31 cellular contexts compared by ENCODE assay signal in the genomic region with DNA sequence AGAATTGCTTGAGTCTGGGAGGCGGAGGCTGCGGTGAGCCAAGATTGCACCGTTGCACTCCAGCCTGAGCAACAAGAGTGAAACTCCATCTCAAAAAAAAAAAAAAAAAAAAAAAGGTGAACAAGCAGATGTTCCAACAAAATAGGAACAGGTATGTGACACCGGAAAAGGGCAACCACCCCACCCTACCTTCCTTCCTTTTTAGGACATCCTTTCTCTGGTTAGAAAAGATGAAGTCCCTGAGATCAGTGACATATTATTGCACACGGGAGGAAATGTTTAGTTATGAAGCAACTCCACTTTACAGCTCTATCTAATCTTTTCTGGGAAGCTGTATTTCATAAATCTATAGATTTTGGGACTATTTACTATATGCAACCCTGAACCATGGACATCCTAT.
"Had no signal": no experiment of that assay in that cellular context is flagged by ENCODE, and none has a peak within 500 bp of the region (broad histone marks: within the 10 kb centered on the region; RNA-seq: fewer than 3 reads in every experiment).

No MANE protein-coding gene starts in this region.

- H3K9me3 Mint-ChIP-seq: activated CD4-positive, alpha-beta memory T cell treated with anti-CD3 and anti-CD28 coated beads for 36 hours; activated CD4-positive, alpha-beta T cell treated with anti-CD3 and anti-CD28 coated beads, Interleukin-2, amount 10 ng/mL, durations not matched to agents 24 days and 14 days; activated naive CD4-positive, alpha-beta T cell treated with anti-CD3 and anti-CD28 coated beads for 36 hours; activated naive CD4-positive, alpha-beta T cell treated with anti-CD3 and anti-CD28 coated beads, Interleukin-2, amount 50 U/mL, for 24 hours; activated naive CD8-positive, alpha-beta T cell treated with anti-CD3 and anti-CD28 coated beads for 36 hours; activated naive CD8-positive, alpha-beta T cell treated with anti-CD3 and anti-CD28 coated beads, Interleukin-2, amount 50 U/mL, for 24 hours; activated T-helper 1 cell treated with anti-CD3 and anti-CD28 coated beads, Interleukin-12 subunit alpha, Interleukin-12 subunit beta, Interleukin-2, Interleukin-4 antibody, amounts not matched to agents 30 ng/mL and 10 ng/mL and 1 ng/mL, durations not matched to agents 14 hours and 24 hours and 36 hours; activated T-helper 2 cell treated with anti-CD3 and anti-CD28 coated beads, Interferon-gamma antibody, Interleukin-2, Interleukin-4, amounts not matched to agents 10 μg/mL and 5 μg/mL and 100 μg/mL, durations not matched to agents 14 hours and 24 hours and 36 hours; effector memory CD8-positive, alpha-beta T cell had no signal

- H3K27ac Mint-ChIP-seq: activated CD4-positive, alpha-beta memory T cell treated with anti-CD3 and anti-CD28 coated beads for 36 hours; activated CD4-positive, alpha-beta T cell treated with anti-CD3 and anti-CD28 coated beads for 36 hours; activated CD4-positive, alpha-beta T cell treated with anti-CD3 and anti-CD28 coated beads, Interleukin-2, amount 10 ng/mL, durations not matched to agents 24 days and 14 days; activated CD8-positive, alpha-beta memory T cell treated with anti-CD3 and anti-CD28 coated beads, Interleukin-2, amount 10 ng/mL, durations not matched to agents 7 days and 5 days; activated CD8-positive, alpha-beta T cell treated with anti-CD3 and anti-CD28 coated beads, Interleukin-2, amount 10 ng/mL, durations not matched to agents 7 days and 5 days; activated naive CD4-positive, alpha-beta T cell treated with anti-CD3 and anti-CD28 coated beads for 36 hours; activated naive CD4-positive, alpha-beta T cell treated with anti-CD3 and anti-CD28 coated beads, Interleukin-2, amount 50 U/mL, for 24 hours; activated naive CD8-positive, alpha-beta T cell treated with anti-CD3 and anti-CD28 coated beads for 36 hours; activated naive CD8-positive, alpha-beta T cell treated with anti-CD3 and anti-CD28 coated beads, Interleukin-2, amount 50 U/mL, for 24 hours; activated T-helper 1 cell treated with anti-CD3 and anti-CD28 coated beads, Interleukin-12 subunit alpha, Interleukin-12 subunit beta, Interleukin-2, Interleukin-4 antibody, amounts not matched to agents 30 ng/mL and 10 ng/mL and 1 ng/mL, durations not matched to agents 14 hours and 24 hours and 36 hours; activated T-helper 2 cell treated with anti-CD3 and anti-CD28 coated beads, Interferon-gamma antibody, Interleukin-2, Interleukin-4, amounts not matched to agents 10 μg/mL and 5 μg/mL and 100 μg/mL, durations not matched to agents 14 hours and 24 hours and 36 hours; effector memory CD8-positive, alpha-beta T cell had no signal

- H3K4me3 Mint-ChIP-seq: activated CD4-positive, alpha-beta memory T cell treated with anti-CD3 and anti-CD28 coated beads for 36 hours; activated CD4-positive, alpha-beta T cell treated with anti-CD3 and anti-CD28 coated beads for 36 hours; activated CD4-positive, alpha-beta T cell treated with anti-CD3 and anti-CD28 coated beads, Interleukin-2, amount 10 ng/mL, durations not matched to agents 24 days and 14 days; activated CD8-positive, alpha-beta memory T cell treated with anti-CD3 and anti-CD28 coated beads, Interleukin-2, amount 10 ng/mL, durations not matched to agents 7 days and 5 days; activated CD8-positive, alpha-beta T cell treated with anti-CD3 and anti-CD28 coated beads, Interleukin-2, amount 10 ng/mL, durations not matched to agents 7 days and 5 days; activated naive CD4-positive, alpha-beta T cell treated with anti-CD3 and anti-CD28 coated beads for 36 hours; activated naive CD4-positive, alpha-beta T cell treated with anti-CD3 and anti-CD28 coated beads, Interleukin-2, amount 50 U/mL, for 24 hours; activated naive CD8-positive, alpha-beta T cell treated with anti-CD3 and anti-CD28 coated beads for 36 hours; activated naive CD8-positive, alpha-beta T cell treated with anti-CD3 and anti-CD28 coated beads, Interleukin-2, amount 50 U/mL, for 24 hours; activated T-helper 1 cell treated with anti-CD3 and anti-CD28 coated beads, Interleukin-12 subunit alpha, Interleukin-12 subunit beta, Interleukin-2, Interleukin-4 antibody, amounts not matched to agents 30 ng/mL and 10 ng/mL and 1 ng/mL, durations not matched to agents 14 hours and 24 hours and 36 hours; effector memory CD8-positive, alpha-beta T cell had no signal

- ATAC-seq: activated CD4-positive, alpha-beta T cell treated with anti-CD3 and anti-CD28 coated beads for 36 hours; activated CD8-positive, alpha-beta memory T cell treated with anti-CD3 and anti-CD28 coated beads, Interleukin-2, amount 10 ng/mL, durations not matched to agents 7 days and 5 days; activated CD8-positive, alpha-beta T cell treated with anti-CD3 and anti-CD28 coated beads, Interleukin-2, amount 10 ng/mL, durations not matched to agents 7 days and 5 days; activated naive CD8-positive, alpha-beta T cell treated with anti-CD3 and anti-CD28 coated beads, Interleukin-2, amount 50 U/mL, for 24 hours; body of pancreas; effector memory CD8-positive, alpha-beta T cell; foreskin keratinocyte; gastrocnemius medialis had no signal

- H3K27me3 ChIP-seq: adrenal gland, body of pancreas, esophagus muscularis mucosa, foreskin keratinocyte, gastrocnemius medialis had no signal

- H3K4me1 ChIP-seq: adrenal gland, body of pancreas, esophagus muscularis mucosa, foreskin keratinocyte, gastrocnemius medialis had no signal

- H3K4me3 ChIP-seq: adrenal gland, body of pancreas, esophagus muscularis mucosa, gastrocnemius medialis had no signal

- H3K27me3 Mint-ChIP-seq: activated CD4-positive, alpha-beta memory T cell treated with anti-CD3 and anti-CD28 coated beads for 36 hours; activated CD4-positive, alpha-beta T cell treated with anti-CD3 and anti-CD28 coated beads for 36 hours; activated CD4-positive, alpha-beta T cell treated with anti-CD3 and anti-CD28 coated beads, Interleukin-2, amount 10 ng/mL, durations not matched to agents 24 days and 14 days; activated CD8-positive, alpha-beta memory T cell treated with anti-CD3 and anti-CD28 coated beads, Interleukin-2, amount 10 ng/mL, durations not matched to agents 7 days and 5 days; activated naive CD4-positive, alpha-beta T cell treated with anti-CD3 and anti-CD28 coated beads, Interleukin-2, amount 50 U/mL, for 24 hours; activated naive CD8-positive, alpha-beta T cell treated with anti-CD3 and anti-CD28 coated beads for 36 hours; activated naive CD8-positive, alpha-beta T cell treated with anti-CD3 and anti-CD28 coated beads, Interleukin-2, amount 50 U/mL, for 24 hours; effector memory CD8-positive, alpha-beta T cell had no signal

- H3K4me1 Mint-ChIP-seq: activated CD4-positive, alpha-beta T cell treated with anti-CD3 and anti-CD28 coated beads for 36 hours; activated CD4-positive, alpha-beta T cell treated with anti-CD3 and anti-CD28 coated beads, Interleukin-2, amount 10 ng/mL, durations not matched to agents 24 days and 14 days; activated CD8-positive, alpha-beta memory T cell treated with anti-CD3 and anti-CD28 coated beads, Interleukin-2, amount 10 ng/mL, durations not matched to agents 7 days and 5 days; activated naive CD4-positive, alpha-beta T cell treated with anti-CD3 and anti-CD28 coated beads, Interleukin-2, amount 50 U/mL, for 24 hours; activated naive CD8-positive, alpha-beta T cell treated with anti-CD3 and anti-CD28 coated beads for 36 hours; activated naive CD8-positive, alpha-beta T cell treated with anti-CD3 and anti-CD28 coated beads, Interleukin-2, amount 50 U/mL, for 24 hours had no signal

- H3K27ac ChIP-seq: adrenal gland, body of pancreas, esophagus muscularis mucosa, foreskin keratinocyte, gastrocnemius medialis had no signal

- H3K9me3 ChIP-seq: adrenal gland, body of pancreas, esophagus muscularis mucosa, gastrocnemius medialis had no signal

- DNase-seq: activated CD4-positive, alpha-beta memory T cell treated with anti-CD3 and anti-CD28 coated beads for 36 hours; activated CD4-positive, alpha-beta T cell treated with anti-CD3 and anti-CD28 coated beads for 36 hours; activated CD4-positive, alpha-beta T cell treated with anti-CD3 and anti-CD28 coated beads, Interleukin-2, amount 10 ng/mL, durations not matched to agents 24 days and 14 days; activated CD4-positive, CD25-positive, alpha-beta regulatory T cell; activated CD4-positive, CD25-positive, alpha-beta regulatory T cell treated with anti-CD3 and anti-CD28 coated beads, Interleukin-2, amount 50 U/mL, for 72 hours; activated CD8-positive, alpha-beta memory T cell treated with anti-CD3 and anti-CD28 coated beads, Interleukin-2, amount 10 ng/mL, durations not matched to agents 7 days and 5 days; activated CD8-positive, alpha-beta memory T cell treated with anti-CD3 and anti-CD28 coated beads, Interleukin-2, amount 50 U/mL, for 4 hours; activated CD8-positive, alpha-beta T cell treated with anti-CD3 and anti-CD28 coated beads, Interleukin-2, amount 10 ng/mL, durations not matched to agents 7 days and 5 days; activated effector memory CD4-positive, alpha-beta T cell treated with anti-CD3 and anti-CD28 coated beads, Interleukin-2, amount 50 U/mL, for 16 hours; activated naive CD4-positive, alpha-beta T cell treated with anti-CD3 and anti-CD28 coated beads for 36 hours; activated naive CD8-positive, alpha-beta T cell treated with anti-CD3 and anti-CD28 coated beads for 36 hours; activated naive CD8-positive, alpha-beta T cell treated with anti-CD3 and anti-CD28 coated beads, Interleukin-2, amount 50 U/mL, for 24 hours; activated T-cell treated with anti-CD3 and anti-CD28 coated beads, Interleukin-2, amount 50 U/mL, for 1 hour; activated T-cell treated with anti-CD3 and anti-CD28 coated beads, Interleukin-2, amount 50 U/mL, for 48 hours; adrenal gland; amygdala; aorta; body of pancreas; caudate nucleus; cortex of kidney; dermis blood vessel endothelial cell; effector CD4-positive, alpha-beta T cell; effector memory CD8-positive, alpha-beta T cell; erythroblast; foreskin keratinocyte; gastrocnemius medialis; T-helper 2 cell had no signal

- H3K36me3 Mint-ChIP-seq: activated CD4-positive, alpha-beta memory T cell treated with anti-CD3 and anti-CD28 coated beads for 36 hours; activated CD8-positive, alpha-beta memory T cell treated with anti-CD3 and anti-CD28 coated beads, Interleukin-2, amount 10 ng/mL, durations not matched to agents 7 days and 5 days; activated naive CD4-positive, alpha-beta T cell treated with anti-CD3 and anti-CD28 coated beads, Interleukin-2, amount 50 U/mL, for 24 hours; activated naive CD8-positive, alpha-beta T cell treated with anti-CD3 and anti-CD28 coated beads for 36 hours had no signal

- H3K36me3 ChIP-seq: adrenal gland, esophagus muscularis mucosa, gastrocnemius medialis had no signal
